In the genomic region with DNA sequence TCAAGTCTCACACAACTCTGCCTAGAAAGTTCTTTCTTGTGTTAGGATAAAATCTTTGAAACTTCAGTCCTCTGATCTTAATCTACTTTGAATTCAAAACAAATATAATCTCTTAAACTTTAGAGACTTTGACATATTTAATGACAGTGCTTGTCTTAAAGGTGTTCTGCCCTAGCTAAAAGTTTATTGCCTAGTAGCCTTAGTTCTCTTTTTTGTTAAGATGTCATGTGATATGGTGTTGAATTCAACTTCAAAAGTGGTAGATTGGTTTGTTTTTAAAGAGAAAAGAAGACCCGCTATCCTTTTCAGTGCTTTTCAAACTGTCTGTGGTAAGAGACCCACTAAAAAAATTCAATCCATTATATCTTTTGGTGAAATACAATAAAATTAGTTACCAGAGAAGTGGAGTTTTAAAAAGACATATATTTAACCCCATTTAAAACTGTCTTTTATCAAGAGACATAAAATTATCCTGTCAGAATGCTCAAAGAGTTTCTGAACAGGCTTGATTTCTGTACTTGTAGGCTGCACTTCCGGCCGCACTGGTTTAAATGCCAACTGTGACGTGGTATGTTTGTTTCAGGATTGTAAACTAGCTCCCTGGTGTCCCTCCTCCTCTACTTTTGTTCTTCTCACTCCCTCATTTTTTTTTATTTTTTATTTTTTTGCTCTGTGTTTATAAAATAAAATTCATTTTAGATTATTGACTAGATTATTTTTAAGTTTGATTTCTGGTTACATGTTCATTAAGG, we compare ENCODE assay signal across 9 cellular contexts.
DNase-seq lines count a peak whose midpoint lies in the region; ATAC-seq, FAIRE-seq and TF ChIP-seq lines count a peak whose summit lies in the region.
"Had no signal": no experiment of that assay in that cellular context is flagged by ENCODE, and none has a peak within 500 bp of the region (broad histone marks: within the 10 kb centered on the region; RNA-seq: fewer than 3 reads in every experiment).

No MANE protein-coding gene starts in this region.

- H3K27me3 Mint-ChIP-seq in activated T-cell treated with anti-CD3 and anti-CD28 coated beads, Interleukin-2, amount 50 U/mL, for 72 hours (ENCODE audit: low read depth), result no peaks in the 10 kb centered on the region

- peak overlapping the region; percentile 42 for H3K27ac Mint-ChIP-seq in activated T-cell treated with anti-CD3 and anti-CD28 coated beads, Interleukin-2, amount 50 U/mL, for 72 hours

- H3K4me3 Mint-ChIP-seq in activated T-cell treated with anti-CD3 and anti-CD28 coated beads, Interleukin-2, amount 50 U/mL, for 72 hours, result peak overlapping the region; percentile 33 to 68

- peaks cover 41% of the 10 kb centered on the region for H3K4me1 Mint-ChIP-seq in activated T-cell treated with anti-CD3 and anti-CD28 coated beads, Interleukin-2, amount 50 U/mL, for 72 hours (ENCODE audit: low read depth)

- peaks cover 0 to 2% of the 10 kb centered on the region in 2 donors for H3K36me3 Mint-ChIP-seq in activated T-cell treated with anti-CD3 and anti-CD28 coated beads, Interleukin-2, amount 50 U/mL, for 72 hours (ENCODE audit: insufficient read depth in 2 of 2)

- H3K9me3 Mint-ChIP-seq in activated T-cell treated with anti-CD3 and anti-CD28 coated beads, Interleukin-2, amount 50 U/mL, for 72 hours, result peaks cover 0 to 2% of the 10 kb centered on the region in 2 donors

- DNase-seq in activated T-cell treated with anti-CD3 and anti-CD28 coated beads, Interleukin-2, amount 50 U/mL, for 72 hours, result peak in 1 of 2 donors; percentile 9
- no peak for DNase-seq in activated T-cell treated with anti-CD3 and anti-CD28 coated beads, Interleukin-2, amount 50 U/mL, for 48 hours
- peak; percentile 83 for DNase-seq in dermis blood vessel endothelial cell
- DNase-seq in medulla oblongata (ENCODE audit: extremely low spot score), result peak; percentile 63
- DNase-seq in ureter (ENCODE audit: low spot score), result peak; percentile 83
- DNase-seq in GM12892 (ENCODE audit: insufficient read length), result no peak
- DNase-seq: PC-9 had no signal

- TF ChIP-seq POLR2A in GM12892 (IDR thresholded peaks at IDR 0.05; ENCODE audit: low read depth, low read length), result no peak

- no peak for FAIRE-seq in GM12892 (lab: Jason Lieb, UNC)

- ATAC-seq in activated T-cell treated with anti-CD3 and anti-CD28 coated beads, Interleukin-2, amount 50 U/mL, for 72 hours (replicated peaks in 1 of 2), result no peak
- no peak for ATAC-seq in HG03025 (IDR thresholded peaks at IDR 0.05; ENCODE audit: low FRiP score, unreplicated experiment)
- no peak for ATAC-seq in GM18861 (IDR thresholded peaks at IDR 0.05; ENCODE audit: unreplicated experiment)

Comparison
In these comparisons a context has a peak if more than half of its experiments do, and no peak if none do; other contexts are left out.
1. DNase-seq: peak in dermis blood vessel endothelial cell (single experiment), medulla oblongata (single experiment) and ureter (single experiment); none in activated T-cell treated with anti-CD3 and anti-CD28 coated beads, Interleukin-2, amount 50 U/mL, for 48 hours (0 of 2) and GM12892 (single experiment).